ENCODE assay signal across 11 cellular contexts in genomic region chr16:70188608-70188915, GRCh38. TPM values are rescaled to one million over a fixed set of nuclear protein-coding genes. Genes with fewer than 3 reads are reported as not detected.
DNase-seq lines count a peak whose midpoint lies in the region; ATAC-seq and TF ChIP-seq lines count a peak whose summit lies in the region.
"Not testable (repeated sequence)": the region's sequence is repeated elsewhere in the genome, so short reads cannot be mapped to it uniquely, and the experiment has no call there.
"Had no signal": no experiment of that assay in that cellular context is flagged by ENCODE, and none has a peak within 500 bp of the region (broad histone marks: within the 10 kb centered on the region; RNA-seq: fewer than 3 reads in every experiment).

No MANE protein-coding gene starts in this region.

- peak overlapping the region; percentile 18 for H3K4me2 ChIP-seq in neuronal stem cell (ENCODE audit: insufficient read depth, low read length, poor library complexity, severe bottlenecking)

- H2BK5ac ChIP-seq in neuronal stem cell (ENCODE audit: low read length), result not testable (repeated sequence)

- not testable (repeated sequence) for H3K4me1 ChIP-seq in Panc1 (ENCODE audit: control insufficient read depth, insufficient read depth, low read length); breast epithelium; left lung; neuronal stem cell (ENCODE audit: control insufficient read depth in 2 of 2, insufficient read depth in 1 of 2, low read depth in 1 of 2, low read length in 2 of 2); upper lobe of left lung

- H2BK120ac ChIP-seq in neuronal stem cell (ENCODE audit: low read depth, low read length), result not testable (repeated sequence)

- not testable (repeated sequence) for H3K23ac ChIP-seq in neuronal stem cell (ENCODE audit: low read depth, low read length, poor library complexity)

- H3K4me3 ChIP-seq in Panc1 (ENCODE audit: low read depth in 2 of 2, low read length in 2 of 2), result peak overlapping the region in 1 of 2 experiments; percentile 9; a peak in 1 of 4 replicates
- H3K4me3 ChIP-seq in breast epithelium, result peak overlapping the region; percentile 37 to 57 (median 44)
- H3K4me3 ChIP-seq in left lung, result peak overlapping the region; percentile 34 to 43
- peak overlapping the region in 1 of 2 donors; percentile 74 for H3K4me3 ChIP-seq in neuronal stem cell (ENCODE audit: low read length in 2 of 2)
- peak overlapping the region in 6 of 7 experiments; percentile 22 to 42 (median 26) for H3K4me3 ChIP-seq in skin epidermis
- peak overlapping the region in 3 of 4 donors; percentile 42 to 54 (median 45) for H3K4me3 ChIP-seq in upper lobe of left lung

- not testable (repeated sequence) for H3K14ac ChIP-seq in neuronal stem cell (ENCODE audit: low read length)

- H2AK5ac ChIP-seq in neuronal stem cell (ENCODE audit: low read depth, low read length), result not testable (repeated sequence)

- H4K91ac ChIP-seq in neuronal stem cell (ENCODE audit: low read depth, low read length, poor library complexity), result not testable (repeated sequence)

- intact Hi-C loops in Panc1 (cut with micrococcal nuclease; ENCODE audit: unreplicated experiment); breast epithelium (cut with DNase I; ENCODE audit: low total_unique reads); Right ventricle myocardium superior (cut with DNase I); left lung (cut with DNase I): not testable (repeated sequence)

- not testable (repeated sequence) for TF ChIP-seq POLR2A in breast epithelium (IDR thresholded peaks at IDR 0.05); upper lobe of left lung (IDR thresholded peaks at IDR 0.05)

- H3K9ac ChIP-seq in neuronal stem cell (ENCODE audit: low read depth, low read length, poor library complexity), result not testable (repeated sequence)

- POLR2A ChIA-PET in Panc1 (lab: Charles Lee), result not testable (repeated sequence)

- TF ChIP-seq EP300 in upper lobe of left lung (IDR thresholded peaks at IDR 0.05), result not testable (repeated sequence)

- H2BK15ac ChIP-seq in neuronal stem cell (ENCODE audit: low read length), result not testable (repeated sequence)

- BruUV-seq in Panc1 (replicated peaks; lab: Mats Ljungman, UMichigan), result not testable (repeated sequence)

- CTCF ChIA-PET in Panc1 (lab: Charles Lee), result not testable (repeated sequence)

- WGBS in neuronal stem cell (ENCODE audit: extremely low coverage in 2 of 2, insufficient read length in 2 of 2, insufficient replicate concordance in 1 of 2), 2 donors, result no CpG with 5 or more reads among the region's 22 CpGs
- WGBS in upper lobe of left lung, 2 donors, result no CpG with 5 or more reads among the region's 22 CpGs

- H4K8ac ChIP-seq in neuronal stem cell (ENCODE audit: low read depth, low read length), result not testable (repeated sequence)

- peak; percentile 79 for ATAC-seq in Panc1
- ATAC-seq in Right ventricle myocardium superior (ENCODE audit: poor library complexity), result peak; percentile 81
- ATAC-seq in left lung, result peak; percentile 84
- ATAC-seq in upper lobe of left lung (ENCODE audit: low FRiP score in 2 of 2), result peak; percentile 47 to 80

- not testable (repeated sequence) for H3K4ac ChIP-seq in neuronal stem cell (ENCODE audit: low read length)

- H3K27me3 ChIP-seq in Panc1 (ENCODE audit: control insufficient read depth, insufficient read depth, low read length); breast epithelium; left lung; neuronal stem cell (ENCODE audit: control insufficient read depth in 3 of 3, insufficient read depth in 3 of 3, low read depth in 1 of 3, low read length in 3 of 3); upper lobe of left lung: not testable (repeated sequence)

- H3K18ac ChIP-seq in neuronal stem cell (ENCODE audit: low read length), result not testable (repeated sequence)

- TF ChIP-seq CTCF in Panc1 (IDR thresholded peaks at IDR 0.05); breast epithelium (IDR thresholded peaks at IDR 0.05); left lung (IDR thresholded peaks at IDR 0.05); upper lobe of left lung (IDR thresholded peaks at IDR 0.05): not testable (repeated sequence)

- not testable (repeated sequence) for H3K79me1 ChIP-seq in neuronal stem cell (ENCODE audit: low read depth, low read length)

- H2BK12ac ChIP-seq in neuronal stem cell (ENCODE audit: low read length), result not testable (repeated sequence)

- in situ Hi-C loops in Panc1 (cut with HindIII; ENCODE audit: low pct_unique_long_range_greater_than_20kb, low sequenced_read_pairs), result not testable (repeated sequence)

- H3K27ac ChIP-seq in Panc1 (ENCODE audit: low read length); neuronal stem cell (replicated peaks; ENCODE audit: low read length): not testable (repeated sequence)
- H3K27ac ChIP-seq in breast epithelium (peak overlapping the region; percentile 29 to 80), left lung (peak overlapping the region in 1 of 2 donors; percentile 50), skin epidermis (peak overlapping the region in 2 of 21 experiments; percentile 70 to 71), upper lobe of left lung (peak overlapping the region in 3 of 4 donors; percentile 44 to 73 (median 61))

- H2AFZ ChIP-seq in neuronal stem cell (ENCODE audit: low read length), result not testable (repeated sequence)

- not testable (repeated sequence) for H3K36me3 ChIP-seq in Panc1 (ENCODE audit: control insufficient read depth, insufficient read depth, low read length); breast epithelium; left lung; neuronal stem cell (replicated peaks in 1 of 2; ENCODE audit: control insufficient read depth in 2 of 2, insufficient read depth in 2 of 2, low read length in 2 of 2); upper lobe of left lung

- not testable (repeated sequence) for H3K9me3 ChIP-seq in Panc1 (ENCODE audit: control insufficient read depth, insufficient read depth, low read depth, low read length); breast epithelium; left lung; neuronal stem cell (replicated peaks in 1 of 2; ENCODE audit: control insufficient read depth in 2 of 2, insufficient read depth in 1 of 2, low read depth in 1 of 2, low read length in 2 of 2); upper lobe of left lung

- DNase-seq in DMS 273 (lab: John Stamatoyannopoulos, UW; ENCODE audit: unreplicated experiment) (peak; percentile 12), upper lobe of left lung (peak in 1 of 2 donors; percentile 62)
- DNase-seq in Panc1 (ENCODE audit: low read depth, low spot score); breast epithelium (ENCODE audit: low spot score in 2 of 2); Right ventricle myocardium superior; left lung; neuronal stem cell (ENCODE audit: low spot score): not testable (repeated sequence)

RNA-seq across cellular contexts. Expression of gene CLEC18C, which starts 15.0 kb away (rescaled TPM):
- total RNA-seq in Panc1 (2021; ENCODE audit: unreplicated experiment) (not detected), breast epithelium (under 1 TPM in 2 of 3 donors, not detected in 1; 0.15 to 0.66 TPM), Right ventricle myocardium superior (not detected), left lung (under 1 TPM in 1 of 2 donors, not detected in 1; 0.15 TPM), upper lobe of left lung (under 1 TPM in 3 of 6 donors, not detected in 3; 0.44 to 0.69 (median 0.54) TPM)
- not detected for polyA plus RNA-seq in Panc1 (2012; ENCODE audit: insufficient read length)
- 6.3 TPM for polyA plus RNA-seq in neuronal stem cell (2013, experiment 1 of 2)
- polyA plus RNA-seq in neuronal stem cell (2013, experiment 2 of 2), result 6.5 TPM
- total RNA-seq: OCI-LY7 had no signal
- polyA plus RNA-seq: AG04450; CD4-positive, alpha-beta memory T cell had no signal
